ENCODE assay signal across 1 cellular context in the genomic region with DNA sequence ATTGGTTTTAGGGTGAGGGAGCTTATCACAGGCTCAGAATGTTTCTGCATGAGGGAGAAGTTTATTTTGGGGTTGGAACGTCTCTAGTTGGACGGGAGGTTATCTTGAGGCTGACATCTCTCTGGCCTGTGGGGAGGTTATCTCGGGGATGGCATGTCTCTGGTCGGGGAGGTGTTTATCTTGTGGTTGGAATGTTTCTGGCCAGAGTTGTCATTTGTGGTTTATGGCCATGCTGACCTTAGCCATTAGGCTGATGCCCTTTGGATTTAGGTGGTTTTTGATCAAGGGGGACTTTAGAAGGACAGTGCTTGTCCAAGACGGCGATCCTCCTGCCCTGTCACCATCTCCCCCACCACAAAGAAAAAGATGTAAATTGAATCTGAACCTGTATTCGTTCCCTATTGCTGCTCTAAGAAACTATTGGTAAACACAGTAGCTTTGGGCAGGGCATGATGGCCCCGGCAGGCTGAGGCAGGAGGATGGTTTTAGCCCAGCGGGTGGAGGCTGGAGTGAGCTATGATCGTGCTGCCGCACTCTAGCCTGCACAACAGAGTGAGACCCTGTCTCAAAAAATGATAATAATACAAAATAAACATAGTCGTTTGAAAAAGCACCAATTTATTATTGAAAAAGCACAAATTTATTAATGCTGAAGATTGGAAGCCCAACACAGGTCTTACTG.
TF ChIP-seq lines count a peak whose summit lies in the region.

No MANE protein-coding gene starts in this region.

TF ChIP-seq in HepG2, 621 proteins besides CTCF, POLR2A, EP300 and RAD21 (continued from another document and continues in another):
- TF ChIP-seq, protein P1, sequence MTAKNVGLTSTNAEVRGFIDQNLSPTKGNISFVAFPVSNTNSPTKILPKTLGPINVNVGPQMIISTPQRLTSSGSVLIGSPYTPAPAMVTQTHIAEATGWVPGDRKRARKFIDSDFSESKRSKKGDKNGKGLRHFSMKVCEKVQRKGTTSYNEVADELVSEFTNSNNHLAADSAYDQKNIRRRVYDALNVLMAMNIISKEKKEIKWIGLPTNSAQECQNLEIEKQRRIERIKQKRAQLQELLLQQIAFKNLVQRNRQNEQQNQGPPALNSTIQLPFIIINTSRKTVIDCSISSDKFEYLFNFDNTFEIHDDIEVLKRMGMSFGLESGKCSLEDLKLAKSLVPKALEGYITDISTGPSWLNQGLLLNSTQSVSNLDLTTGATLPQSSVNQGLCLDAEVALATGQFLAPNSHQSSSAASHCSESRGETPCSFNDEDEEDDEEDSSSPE (CRISPR knock-in tag; IDR thresholded peaks at IDR 0.05), result no peak
- TF ChIP-seq, protein P2, sequence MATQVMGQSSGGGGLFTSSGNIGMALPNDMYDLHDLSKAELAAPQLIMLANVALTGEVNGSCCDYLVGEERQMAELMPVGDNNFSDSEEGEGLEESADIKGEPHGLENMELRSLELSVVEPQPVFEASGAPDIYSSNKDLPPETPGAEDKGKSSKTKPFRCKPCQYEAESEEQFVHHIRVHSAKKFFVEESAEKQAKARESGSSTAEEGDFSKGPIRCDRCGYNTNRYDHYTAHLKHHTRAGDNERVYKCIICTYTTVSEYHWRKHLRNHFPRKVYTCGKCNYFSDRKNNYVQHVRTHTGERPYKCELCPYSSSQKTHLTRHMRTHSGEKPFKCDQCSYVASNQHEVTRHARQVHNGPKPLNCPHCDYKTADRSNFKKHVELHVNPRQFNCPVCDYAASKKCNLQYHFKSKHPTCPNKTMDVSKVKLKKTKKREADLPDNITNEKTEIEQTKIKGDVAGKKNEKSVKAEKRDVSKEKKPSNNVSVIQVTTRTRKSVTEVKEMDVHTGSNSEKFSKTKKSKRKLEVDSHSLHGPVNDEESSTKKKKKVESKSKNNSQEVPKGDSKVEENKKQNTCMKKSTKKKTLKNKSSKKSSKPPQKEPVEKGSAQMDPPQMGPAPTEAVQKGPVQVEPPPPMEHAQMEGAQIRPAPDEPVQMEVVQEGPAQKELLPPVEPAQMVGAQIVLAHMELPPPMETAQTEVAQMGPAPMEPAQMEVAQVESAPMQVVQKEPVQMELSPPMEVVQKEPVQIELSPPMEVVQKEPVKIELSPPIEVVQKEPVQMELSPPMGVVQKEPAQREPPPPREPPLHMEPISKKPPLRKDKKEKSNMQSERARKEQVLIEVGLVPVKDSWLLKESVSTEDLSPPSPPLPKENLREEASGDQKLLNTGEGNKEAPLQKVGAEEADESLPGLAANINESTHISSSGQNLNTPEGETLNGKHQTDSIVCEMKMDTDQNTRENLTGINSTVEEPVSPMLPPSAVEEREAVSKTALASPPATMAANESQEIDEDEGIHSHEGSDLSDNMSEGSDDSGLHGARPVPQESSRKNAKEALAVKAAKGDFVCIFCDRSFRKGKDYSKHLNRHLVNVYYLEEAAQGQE (IDR thresholded peaks at IDR 0.05; ENCODE audit: borderline replicate concordance in 1 of 2, low read depth in 1 of 2, low read length in 2 of 2), result no peak
- TF ChIP-seq SOX13 (IDR thresholded peaks at IDR 0.05) (no peak), SOX13 (CRISPR knock-in tag; conservative IDR thresholded peaks at IDR 0.05 in 1 of 2, IDR thresholded peaks at IDR 0.05 in 1 of 2) (peak in 1 of 2 experiments; percentile 18; a peak in 1 of 4 replicates), ZBTB7A (CRISPR knock-in tag; IDR thresholded peaks at IDR 0.05) (no peak), BORCS8-MEF2B (CRISPR knock-in tag; IDR thresholded peaks at IDR 0.05) (no peak), FOXA3 (CRISPR knock-in tag; IDR thresholded peaks at IDR 0.05) (0 out of 2 replicates have a peak, but pooled peaks have one; percentile 35), ZKSCAN5 (CRISPR knock-in tag; IDR thresholded peaks at IDR 0.05) (no peak), HOXA3 (CRISPR knock-in tag; IDR thresholded peaks at IDR 0.05) (no peak), HNF4A (CRISPR knock-in tag; IDR thresholded peaks at IDR 0.05) (peak; percentile 25; the same call in 1 of the 2 replicates), ZNF282 (IDR thresholded peaks at IDR 0.05; ENCODE audit: partially characterized antibody) (no peak), NR2F6 (IDR thresholded peaks at IDR 0.05) (peak; percentile 93), NR2F6 (CRISPR knock-in tag; IDR thresholded peaks at IDR 0.05) (peak; percentile 70), NCOA5 (CRISPR knock-in tag; IDR thresholded peaks at IDR 0.05) (no peak), ZNF768 (CRISPR knock-in tag; IDR thresholded peaks at IDR 0.05) (no peak), NBN (conservative IDR thresholded peaks at IDR 0.05) (no peak), TCF12 (IDR thresholded peaks at IDR 0.05) (no peak), TCF12 (CRISPR knock-in tag; IDR thresholded peaks at IDR 0.05) (no peak), ZFP82 (CRISPR knock-in tag; IDR thresholded peaks at IDR 0.05; ENCODE audit: borderline replicate concordance) (no peak)
- TF ChIP-seq, protein P3, sequence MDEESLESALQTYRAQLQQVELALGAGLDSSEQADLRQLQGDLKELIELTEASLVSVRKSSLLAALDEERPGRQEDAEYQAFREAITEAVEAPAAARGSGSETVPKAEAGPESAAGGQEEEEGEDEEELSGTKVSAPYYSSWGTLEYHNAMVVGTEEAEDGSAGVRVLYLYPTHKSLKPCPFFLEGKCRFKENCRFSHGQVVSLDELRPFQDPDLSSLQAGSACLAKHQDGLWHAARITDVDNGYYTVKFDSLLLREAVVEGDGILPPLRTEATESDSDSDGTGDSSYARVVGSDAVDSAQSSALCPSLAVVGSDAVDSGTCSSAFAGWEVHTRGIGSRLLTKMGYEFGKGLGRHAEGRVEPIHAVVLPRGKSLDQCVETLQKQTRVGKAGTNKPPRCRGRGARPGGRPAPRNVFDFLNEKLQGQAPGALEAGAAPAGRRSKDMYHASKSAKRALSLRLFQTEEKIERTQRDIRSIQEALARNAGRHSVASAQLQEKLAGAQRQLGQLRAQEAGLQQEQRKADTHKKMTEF (CRISPR knock-in tag; IDR thresholded peaks at IDR 0.05), result no peak
- TF ChIP-seq, protein P4, sequence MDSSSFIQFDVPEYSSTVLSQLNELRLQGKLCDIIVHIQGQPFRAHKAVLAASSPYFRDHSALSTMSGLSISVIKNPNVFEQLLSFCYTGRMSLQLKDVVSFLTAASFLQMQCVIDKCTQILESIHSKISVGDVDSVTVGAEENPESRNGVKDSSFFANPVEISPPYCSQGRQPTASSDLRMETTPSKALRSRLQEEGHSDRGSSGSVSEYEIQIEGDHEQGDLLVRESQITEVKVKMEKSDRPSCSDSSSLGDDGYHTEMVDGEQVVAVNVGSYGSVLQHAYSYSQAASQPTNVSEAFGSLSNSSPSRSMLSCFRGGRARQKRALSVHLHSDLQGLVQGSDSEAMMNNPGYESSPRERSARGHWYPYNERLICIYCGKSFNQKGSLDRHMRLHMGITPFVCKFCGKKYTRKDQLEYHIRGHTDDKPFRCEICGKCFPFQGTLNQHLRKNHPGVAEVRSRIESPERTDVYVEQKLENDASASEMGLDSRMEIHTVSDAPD (CRISPR knock-in tag; IDR thresholded peaks at IDR 0.05), result peak; percentile 89
- TF ChIP-seq, protein P5, sequence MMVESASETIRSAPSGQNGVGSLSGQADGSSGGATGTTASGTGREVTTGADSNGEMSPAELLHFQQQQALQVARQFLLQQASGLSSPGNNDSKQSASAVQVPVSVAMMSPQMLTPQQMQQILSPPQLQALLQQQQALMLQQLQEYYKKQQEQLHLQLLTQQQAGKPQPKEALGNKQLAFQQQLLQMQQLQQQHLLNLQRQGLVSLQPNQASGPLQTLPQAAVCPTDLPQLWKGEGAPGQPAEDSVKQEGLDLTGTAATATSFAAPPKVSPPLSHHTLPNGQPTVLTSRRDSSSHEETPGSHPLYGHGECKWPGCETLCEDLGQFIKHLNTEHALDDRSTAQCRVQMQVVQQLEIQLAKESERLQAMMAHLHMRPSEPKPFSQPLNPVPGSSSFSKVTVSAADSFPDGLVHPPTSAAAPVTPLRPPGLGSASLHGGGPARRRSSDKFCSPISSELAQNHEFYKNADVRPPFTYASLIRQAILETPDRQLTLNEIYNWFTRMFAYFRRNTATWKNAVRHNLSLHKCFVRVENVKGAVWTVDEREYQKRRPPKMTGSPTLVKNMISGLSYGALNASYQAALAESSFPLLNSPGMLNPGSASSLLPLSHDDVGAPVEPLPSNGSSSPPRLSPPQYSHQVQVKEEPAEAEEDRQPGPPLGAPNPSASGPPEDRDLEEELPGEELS (CRISPR knock-in tag; IDR thresholded peaks at IDR 0.05), result peak; percentile 29; the same call in 1 of the 2 replicates
- TF ChIP-seq, protein P6, sequence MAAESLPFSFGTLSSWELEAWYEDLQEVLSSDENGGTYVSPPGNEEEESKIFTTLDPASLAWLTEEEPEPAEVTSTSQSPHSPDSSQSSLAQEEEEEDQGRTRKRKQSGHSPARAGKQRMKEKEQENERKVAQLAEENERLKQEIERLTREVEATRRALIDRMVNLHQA (CRISPR knock-in tag; IDR thresholded peaks at IDR 0.05), result no peak
- TF ChIP-seq, protein P7, sequence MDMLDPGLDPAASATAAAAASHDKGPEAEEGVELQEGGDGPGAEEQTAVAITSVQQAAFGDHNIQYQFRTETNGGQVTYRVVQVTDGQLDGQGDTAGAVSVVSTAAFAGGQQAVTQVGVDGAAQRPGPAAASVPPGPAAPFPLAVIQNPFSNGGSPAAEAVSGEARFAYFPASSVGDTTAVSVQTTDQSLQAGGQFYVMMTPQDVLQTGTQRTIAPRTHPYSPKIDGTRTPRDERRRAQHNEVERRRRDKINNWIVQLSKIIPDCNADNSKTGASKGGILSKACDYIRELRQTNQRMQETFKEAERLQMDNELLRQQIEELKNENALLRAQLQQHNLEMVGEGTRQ (IDR thresholded peaks at IDR 0.05; ENCODE audit: low read depth, low read length), result no peak
- TF ChIP-seq, protein P7 (CRISPR knock-in tag; IDR thresholded peaks at IDR 0.05; ENCODE audit: borderline replicate concordance), result no peak
- TF ChIP-seq, protein P8, sequence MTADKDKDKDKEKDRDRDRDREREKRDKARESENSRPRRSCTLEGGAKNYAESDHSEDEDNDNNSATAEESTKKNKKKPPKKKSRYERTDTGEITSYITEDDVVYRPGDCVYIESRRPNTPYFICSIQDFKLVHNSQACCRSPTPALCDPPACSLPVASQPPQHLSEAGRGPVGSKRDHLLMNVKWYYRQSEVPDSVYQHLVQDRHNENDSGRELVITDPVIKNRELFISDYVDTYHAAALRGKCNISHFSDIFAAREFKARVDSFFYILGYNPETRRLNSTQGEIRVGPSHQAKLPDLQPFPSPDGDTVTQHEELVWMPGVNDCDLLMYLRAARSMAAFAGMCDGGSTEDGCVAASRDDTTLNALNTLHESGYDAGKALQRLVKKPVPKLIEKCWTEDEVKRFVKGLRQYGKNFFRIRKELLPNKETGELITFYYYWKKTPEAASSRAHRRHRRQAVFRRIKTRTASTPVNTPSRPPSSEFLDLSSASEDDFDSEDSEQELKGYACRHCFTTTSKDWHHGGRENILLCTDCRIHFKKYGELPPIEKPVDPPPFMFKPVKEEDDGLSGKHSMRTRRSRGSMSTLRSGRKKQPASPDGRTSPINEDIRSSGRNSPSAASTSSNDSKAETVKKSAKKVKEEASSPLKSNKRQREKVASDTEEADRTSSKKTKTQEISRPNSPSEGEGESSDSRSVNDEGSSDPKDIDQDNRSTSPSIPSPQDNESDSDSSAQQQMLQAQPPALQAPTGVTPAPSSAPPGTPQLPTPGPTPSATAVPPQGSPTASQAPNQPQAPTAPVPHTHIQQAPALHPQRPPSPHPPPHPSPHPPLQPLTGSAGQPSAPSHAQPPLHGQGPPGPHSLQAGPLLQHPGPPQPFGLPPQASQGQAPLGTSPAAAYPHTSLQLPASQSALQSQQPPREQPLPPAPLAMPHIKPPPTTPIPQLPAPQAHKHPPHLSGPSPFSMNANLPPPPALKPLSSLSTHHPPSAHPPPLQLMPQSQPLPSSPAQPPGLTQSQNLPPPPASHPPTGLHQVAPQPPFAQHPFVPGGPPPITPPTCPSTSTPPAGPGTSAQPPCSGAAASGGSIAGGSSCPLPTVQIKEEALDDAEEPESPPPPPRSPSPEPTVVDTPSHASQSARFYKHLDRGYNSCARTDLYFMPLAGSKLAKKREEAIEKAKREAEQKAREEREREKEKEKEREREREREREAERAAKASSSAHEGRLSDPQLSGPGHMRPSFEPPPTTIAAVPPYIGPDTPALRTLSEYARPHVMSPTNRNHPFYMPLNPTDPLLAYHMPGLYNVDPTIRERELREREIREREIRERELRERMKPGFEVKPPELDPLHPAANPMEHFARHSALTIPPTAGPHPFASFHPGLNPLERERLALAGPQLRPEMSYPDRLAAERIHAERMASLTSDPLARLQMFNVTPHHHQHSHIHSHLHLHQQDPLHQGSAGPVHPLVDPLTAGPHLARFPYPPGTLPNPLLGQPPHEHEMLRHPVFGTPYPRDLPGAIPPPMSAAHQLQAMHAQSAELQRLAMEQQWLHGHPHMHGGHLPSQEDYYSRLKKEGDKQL (CRISPR knock-in tag; IDR thresholded peaks at IDR 0.05; ENCODE audit: low read depth), result peak; percentile 71; the same call in 1 of the 2 replicates
- TF ChIP-seq, protein P9, sequence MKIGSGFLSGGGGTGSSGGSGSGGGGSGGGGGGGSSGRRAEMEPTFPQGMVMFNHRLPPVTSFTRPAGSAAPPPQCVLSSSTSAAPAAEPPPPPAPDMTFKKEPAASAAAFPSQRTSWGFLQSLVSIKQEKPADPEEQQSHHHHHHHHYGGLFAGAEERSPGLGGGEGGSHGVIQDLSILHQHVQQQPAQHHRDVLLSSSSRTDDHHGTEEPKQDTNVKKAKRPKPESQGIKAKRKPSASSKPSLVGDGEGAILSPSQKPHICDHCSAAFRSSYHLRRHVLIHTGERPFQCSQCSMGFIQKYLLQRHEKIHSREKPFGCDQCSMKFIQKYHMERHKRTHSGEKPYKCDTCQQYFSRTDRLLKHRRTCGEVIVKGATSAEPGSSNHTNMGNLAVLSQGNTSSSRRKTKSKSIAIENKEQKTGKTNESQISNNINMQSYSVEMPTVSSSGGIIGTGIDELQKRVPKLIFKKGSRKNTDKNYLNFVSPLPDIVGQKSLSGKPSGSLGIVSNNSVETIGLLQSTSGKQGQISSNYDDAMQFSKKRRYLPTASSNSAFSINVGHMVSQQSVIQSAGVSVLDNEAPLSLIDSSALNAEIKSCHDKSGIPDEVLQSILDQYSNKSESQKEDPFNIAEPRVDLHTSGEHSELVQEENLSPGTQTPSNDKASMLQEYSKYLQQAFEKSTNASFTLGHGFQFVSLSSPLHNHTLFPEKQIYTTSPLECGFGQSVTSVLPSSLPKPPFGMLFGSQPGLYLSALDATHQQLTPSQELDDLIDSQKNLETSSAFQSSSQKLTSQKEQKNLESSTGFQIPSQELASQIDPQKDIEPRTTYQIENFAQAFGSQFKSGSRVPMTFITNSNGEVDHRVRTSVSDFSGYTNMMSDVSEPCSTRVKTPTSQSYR (CRISPR knock-in tag; IDR thresholded peaks at IDR 0.05; ENCODE audit: borderline replicate concordance), result no peak
- TF ChIP-seq, protein P10, sequence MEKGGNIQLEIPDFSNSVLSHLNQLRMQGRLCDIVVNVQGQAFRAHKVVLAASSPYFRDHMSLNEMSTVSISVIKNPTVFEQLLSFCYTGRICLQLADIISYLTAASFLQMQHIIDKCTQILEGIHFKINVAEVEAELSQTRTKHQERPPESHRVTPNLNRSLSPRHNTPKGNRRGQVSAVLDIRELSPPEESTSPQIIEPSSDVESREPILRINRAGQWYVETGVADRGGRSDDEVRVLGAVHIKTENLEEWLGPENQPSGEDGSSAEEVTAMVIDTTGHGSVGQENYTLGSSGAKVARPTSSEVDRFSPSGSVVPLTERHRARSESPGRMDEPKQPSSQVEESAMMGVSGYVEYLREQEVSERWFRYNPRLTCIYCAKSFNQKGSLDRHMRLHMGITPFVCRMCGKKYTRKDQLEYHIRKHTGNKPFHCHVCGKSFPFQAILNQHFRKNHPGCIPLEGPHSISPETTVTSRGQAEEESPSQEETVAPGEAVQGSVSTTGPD (CRISPR knock-in tag; IDR thresholded peaks at IDR 0.05), result peak; percentile 61; the same call in 1 of the 2 replicates
